13 cellular contexts compared by ENCODE assay signal in the genomic region with DNA sequence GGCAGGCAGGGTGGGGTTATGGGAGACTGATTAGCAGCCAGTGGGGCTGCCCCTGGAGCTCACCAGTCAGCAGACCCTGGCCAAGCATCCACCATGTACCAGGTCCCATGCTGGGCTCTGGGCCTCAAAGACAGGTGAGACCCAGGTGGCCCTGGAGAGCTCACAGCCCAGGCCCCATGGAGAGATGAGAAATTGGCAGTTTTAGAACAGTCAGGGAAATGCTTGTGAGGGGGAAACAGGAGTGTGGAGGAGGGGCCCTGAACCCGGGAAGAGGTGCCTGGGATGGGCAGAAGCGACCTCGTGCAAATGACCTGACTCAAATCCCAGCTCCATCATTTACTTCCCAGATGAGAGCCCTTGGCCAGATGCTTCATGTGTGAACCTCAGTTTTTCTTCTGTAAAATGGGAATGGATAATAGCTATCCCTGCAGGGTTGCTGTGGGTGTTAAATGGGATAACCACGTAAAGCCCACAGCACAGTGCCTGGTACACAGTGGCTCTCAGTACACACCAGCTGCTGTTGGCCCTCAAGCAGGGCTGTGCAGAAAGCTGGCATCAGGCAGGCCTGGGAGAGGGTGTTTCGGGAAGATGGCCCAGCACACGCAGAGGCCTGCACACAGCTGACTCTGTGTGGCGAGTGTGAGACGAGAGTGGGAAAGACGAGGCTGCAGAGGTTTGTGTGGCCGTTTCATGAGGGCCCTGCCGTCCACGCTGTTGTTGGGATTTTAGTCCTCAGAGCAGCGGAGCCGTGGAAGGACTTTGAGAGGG.
"Had no signal": no experiment of that assay in that cellular context is flagged by ENCODE, and none has a peak within 500 bp of the region (broad histone marks: within the 10 kb centered on the region; RNA-seq: fewer than 3 reads in every experiment).

No MANE protein-coding gene starts in this region.

- DNase-seq: activated gamma-delta T cell treated with Interleukin-2 at 50 U/mL for 16 hours; activated T-cell treated with anti-CD3 and anti-CD28 coated beads, Interleukin-2, amount 50 U/mL, for 72 hours; aorta; gastrocnemius medialis; naive B cell; sigmoid colon; stimulated activated CD4-positive, alpha-beta T cell treated with anti-CD3 and anti-CD28 coated beads, Interleukin-12 subunit alpha, Interleukin-12 subunit beta, amount 100 ng/mL, for 4 hours; stimulated activated naive CD8-positive, alpha-beta T cell treated with anti-CD3 and anti-CD28 coated beads, Interleukin-15, amount 100 ng/mL, for 72 hours; thyroid gland had no signal

- H3K27ac ChIP-seq: breast epithelium, gastrocnemius medialis, neutrophil, prostate gland, sigmoid colon, thyroid gland had no signal

- H3K4me3 ChIP-seq: breast epithelium, gastrocnemius medialis, prostate gland, sigmoid colon, thyroid gland had no signal

- ATAC-seq: activated CD4-positive, CD25-positive, alpha-beta regulatory T cell treated with anti-CD3 and anti-CD28 coated beads, Interleukin-2, amount 50 U/mL, for 24 hours; activated T-cell treated with anti-CD3 and anti-CD28 coated beads, Interleukin-2, amount 50 U/mL, for 72 hours; gastrocnemius medialis; stimulated activated naive CD8-positive, alpha-beta T cell treated with anti-CD3 and anti-CD28 coated beads, Interleukin-15, amount 100 ng/mL, for 72 hours had no signal

- H3K9me3 ChIP-seq: breast epithelium, gastrocnemius medialis, neutrophil, prostate gland, sigmoid colon, thyroid gland had no signal

- H3K4me1 ChIP-seq: breast epithelium, gastrocnemius medialis, prostate gland, sigmoid colon, thyroid gland had no signal

- H3K27me3 ChIP-seq: gastrocnemius medialis, neutrophil, thyroid gland had no signal

- H3K36me3 ChIP-seq: breast epithelium, gastrocnemius medialis, neutrophil, prostate gland, sigmoid colon, thyroid gland had no signal
